8 cellular contexts compared by ENCODE assay signal in the genomic region with DNA sequence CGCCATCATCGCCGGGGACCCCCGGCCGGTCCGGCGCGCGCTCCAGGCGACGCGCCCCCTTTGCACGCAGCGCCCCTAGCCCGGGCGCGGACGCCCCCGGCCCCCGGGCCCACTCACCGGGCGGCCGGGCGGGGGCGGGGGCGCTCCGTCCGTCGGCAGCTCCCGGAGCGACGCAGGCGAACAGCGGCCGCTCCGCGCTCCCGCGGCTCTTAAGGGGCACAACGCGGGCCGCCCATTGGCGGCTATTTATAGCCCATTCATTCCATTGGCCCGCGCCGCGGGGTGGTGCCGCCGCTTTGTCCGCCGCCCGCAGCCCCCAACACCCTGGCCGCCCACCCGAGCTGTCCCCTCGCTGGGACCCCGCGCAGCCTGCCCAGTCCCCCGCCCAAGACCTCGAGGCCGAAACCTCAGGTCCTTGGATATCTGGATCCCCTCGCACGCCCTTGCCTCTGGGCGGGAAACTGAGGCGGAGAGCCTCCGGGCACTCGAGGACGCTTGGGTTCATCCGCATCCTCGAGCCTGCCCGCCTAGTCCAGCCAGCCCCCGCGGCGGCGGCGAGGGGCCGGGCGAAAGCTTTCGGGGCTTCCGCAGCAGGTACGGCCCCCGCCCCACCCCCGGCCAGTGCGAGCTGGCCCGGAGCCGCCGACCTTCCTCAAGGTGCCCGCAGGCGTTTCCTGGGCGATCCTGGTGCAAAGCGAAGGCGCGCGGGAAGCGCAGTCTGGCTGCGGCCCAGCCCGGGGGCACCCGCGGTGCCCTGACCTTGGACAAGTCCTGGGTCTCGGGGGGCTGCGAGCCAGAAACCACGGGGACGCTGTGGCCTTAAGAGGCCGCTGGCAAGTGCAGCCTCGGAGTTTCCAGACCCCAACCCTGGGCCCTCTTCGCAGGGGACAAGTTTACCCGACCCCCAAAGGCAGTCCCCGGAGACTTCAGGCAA. TPM values are rescaled to one million over a fixed set of nuclear protein-coding genes. Genes with fewer than 3 reads are reported as not detected.
A peak's percentile ranks its signal among the peaks of the same experiment; 100 is the strongest.
DNase-seq lines count a peak whose midpoint lies in the region; ATAC-seq lines count a peak whose summit lies in the region.

TSS of gene CKB (minus strand) at position 182 of the 934 bp plus-strand sequence. CDS start 337 bp downstream, outside the sequence.

- peaks cover 53% of the 10 kb centered on the region for H3K4me1 ChIP-seq in neuron (ENCODE audit: insufficient read depth, low read length)

- peaks cover 13% of the 10 kb centered on the region for H3K4me1 Mint-ChIP-seq in activated naive CD4-positive, alpha-beta T cell treated with anti-CD3 and anti-CD28 coated beads for 36 hours (ENCODE audit: low read depth)

- ATAC-seq in GM21717 (IDR thresholded peaks at IDR 0.05; ENCODE audit: unreplicated experiment) (no peak), GM21526 (IDR thresholded peaks at IDR 0.05; ENCODE audit: low FRiP score, unreplicated experiment) (no peak)

- peak within 1 kb of the TSS; percentile 78 for H2AFZ ChIP-seq in neuron (ENCODE audit: low read depth, low read length)

- peaks cover 8% of the 10 kb centered on the region for H3K27me3 Mint-ChIP-seq in activated naive CD4-positive, alpha-beta T cell treated with anti-CD3 and anti-CD28 coated beads for 36 hours (ENCODE audit: low read depth)

- H3K36me3 Mint-ChIP-seq in activated naive CD4-positive, alpha-beta T cell treated with anti-CD3 and anti-CD28 coated beads for 36 hours (ENCODE audit: low read depth): no peaks in the 10 kb centered on the region

- intact Hi-C loops in activated naive CD4-positive, alpha-beta T cell treated with anti-CD3 and anti-CD28 coated beads for 36 hours (cut with micrococcal nuclease): no loop called here

- no peaks in the 10 kb centered on the region for H3K9me3 ChIP-seq in neuron (ENCODE audit: low read length)

- H3K27ac Mint-ChIP-seq in activated naive CD4-positive, alpha-beta T cell treated with anti-CD3 and anti-CD28 coated beads for 36 hours: no peak within 1 kb of the TSS

- H3K9me3 Mint-ChIP-seq in activated naive CD4-positive, alpha-beta T cell treated with anti-CD3 and anti-CD28 coated beads for 36 hours: no peaks in the 10 kb centered on the region

- peaks cover 23% of the 10 kb centered on the region for H3K36me3 ChIP-seq in neuron (ENCODE audit: insufficient read depth, low read length)

- peak within 1 kb of the TSS; percentile 39 for H3K4me3 Mint-ChIP-seq in activated naive CD4-positive, alpha-beta T cell treated with anti-CD3 and anti-CD28 coated beads for 36 hours

- peak within 1 kb of the TSS; percentile 84 for H3K4me3 ChIP-seq in neuron (ENCODE audit: low read length)

- CTCF ChIA-PET in activated naive CD4-positive, alpha-beta T cell treated with anti-CD3 and anti-CD28 coated beads for 36 hours (lab: Charles Lee): no interaction called here

- DNase-seq in activated CD8-positive, alpha-beta memory T cell treated with anti-CD3 and anti-CD28 coated beads for 24 hours: peak; percentile 61
- no peak for DNase-seq in activated CD8-positive, alpha-beta memory T cell treated with anti-CD3 and anti-CD28 coated beads, Interleukin-2, amount 50 U/mL, for 4 hours
- peak; percentile 41 for DNase-seq in NCI-H2081 treated with DMSO at 0.1 percent for 48 hours (lab: John Stamatoyannopoulos, UW)
- no peak for DNase-seq in activated naive CD4-positive, alpha-beta T cell treated with anti-CD3 and anti-CD28 coated beads for 36 hours
- DNase-seq in glomerular endothelial cell (ENCODE audit: extremely low read depth, low read depth, low spot score): no peak

- H3K27me3 ChIP-seq in neuron (ENCODE audit: insufficient read depth, low read length): no peaks in the 10 kb centered on the region

RNA-seq across cellular contexts. Expression of gene CKB, which starts in this region (rescaled TPM):
- total RNA-seq in activated naive CD4-positive, alpha-beta T cell treated with anti-CD3 and anti-CD28 coated beads for 36 hours: 1 to 10 TPM; 3.8 to 4.9 TPM
- 10.3 and 30.8 TPM in 2 replicates for total RNA-seq in glomerular endothelial cell

Comparison
In these comparisons a context has a peak if more than half of its experiments do, and no peak if none do; other contexts are left out.
1. DNase-seq: peak in activated CD8-positive, alpha-beta memory T cell treated with anti-CD3 and anti-CD28 coated beads for 24 hours (single experiment) and NCI-H2081 treated with DMSO at 0.1 percent for 48 hours (single experiment); none in activated CD8-positive, alpha-beta memory T cell treated with anti-CD3 and anti-CD28 coated beads, Interleukin-2, amount 50 U/mL, for 4 hours (single experiment), activated naive CD4-positive, alpha-beta T cell treated with anti-CD3 and anti-CD28 coated beads for 36 hours (single experiment) and glomerular endothelial cell (single experiment).